In the genomic region with DNA sequence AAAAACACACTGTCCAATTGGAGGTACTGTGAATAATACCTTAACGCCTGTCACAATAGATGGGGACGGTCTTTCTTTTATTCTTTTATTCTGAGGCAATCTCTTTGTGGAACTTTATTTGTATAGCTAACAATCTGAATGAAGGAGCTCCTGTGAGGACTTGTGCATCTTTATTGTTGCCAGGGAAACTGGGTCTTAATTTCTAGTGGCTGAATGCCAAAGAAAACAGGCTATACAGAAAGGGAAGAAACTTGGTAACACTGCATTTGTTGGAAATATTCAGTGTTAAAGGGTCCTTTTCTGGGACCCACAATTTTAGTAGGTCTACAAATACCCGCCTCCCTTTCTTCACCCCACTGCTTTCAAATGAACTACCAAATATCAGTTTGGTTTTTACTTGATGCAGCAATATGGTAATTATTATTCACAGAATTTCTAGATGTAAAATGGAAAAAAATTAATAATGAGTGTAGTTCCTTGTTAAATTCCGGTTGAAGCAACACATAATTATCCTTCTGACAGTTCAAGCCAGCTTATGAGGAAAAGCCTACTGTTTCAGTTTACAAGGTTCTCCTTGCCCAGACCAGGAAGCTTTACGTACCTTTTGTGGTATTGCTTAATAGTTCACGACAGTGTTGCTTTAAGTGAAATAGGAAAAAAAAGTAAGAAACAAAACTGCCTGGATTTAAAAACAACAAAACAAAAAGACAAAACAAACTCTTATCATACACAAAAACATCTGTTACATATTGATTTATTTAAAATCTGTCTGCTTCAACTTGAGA, we compare ENCODE assay signal across 3 cellular contexts.
TF ChIP-seq lines count a peak whose summit lies in the region.

No MANE protein-coding gene starts in this region.

TF ChIP-seq in SK-N-SH, 30 proteins besides CTCF, POLR2A, EP300 and RAD21:
- TF ChIP-seq, protein P1, sequence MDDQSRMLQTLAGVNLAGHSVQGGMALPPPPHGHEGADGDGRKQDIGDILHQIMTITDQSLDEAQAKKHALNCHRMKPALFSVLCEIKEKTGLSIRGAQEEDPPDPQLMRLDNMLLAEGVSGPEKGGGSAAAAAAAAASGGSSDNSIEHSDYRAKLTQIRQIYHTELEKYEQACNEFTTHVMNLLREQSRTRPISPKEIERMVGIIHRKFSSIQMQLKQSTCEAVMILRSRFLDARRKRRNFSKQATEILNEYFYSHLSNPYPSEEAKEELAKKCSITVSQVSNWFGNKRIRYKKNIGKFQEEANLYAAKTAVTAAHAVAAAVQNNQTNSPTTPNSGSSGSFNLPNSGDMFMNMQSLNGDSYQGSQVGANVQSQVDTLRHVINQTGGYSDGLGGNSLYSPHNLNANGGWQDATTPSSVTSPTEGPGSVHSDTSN (IDR thresholded peaks at IDR 0.05), result no peak
- 0 out of 2 replicates have a peak, but pooled peaks have one; percentile 6 for TF ChIP-seq NFIC (IDR thresholded peaks at IDR 0.05; ENCODE audit: borderline replicate concordance)

TF ChIP-seq in SK-N-SH treated with all-trans-retinoic acid at 6 μM for 48 hours, 23 proteins besides CTCF, POLR2A, EP300 and RAD21 (continued from another document):
- TF ChIP-seq, protein P2, sequence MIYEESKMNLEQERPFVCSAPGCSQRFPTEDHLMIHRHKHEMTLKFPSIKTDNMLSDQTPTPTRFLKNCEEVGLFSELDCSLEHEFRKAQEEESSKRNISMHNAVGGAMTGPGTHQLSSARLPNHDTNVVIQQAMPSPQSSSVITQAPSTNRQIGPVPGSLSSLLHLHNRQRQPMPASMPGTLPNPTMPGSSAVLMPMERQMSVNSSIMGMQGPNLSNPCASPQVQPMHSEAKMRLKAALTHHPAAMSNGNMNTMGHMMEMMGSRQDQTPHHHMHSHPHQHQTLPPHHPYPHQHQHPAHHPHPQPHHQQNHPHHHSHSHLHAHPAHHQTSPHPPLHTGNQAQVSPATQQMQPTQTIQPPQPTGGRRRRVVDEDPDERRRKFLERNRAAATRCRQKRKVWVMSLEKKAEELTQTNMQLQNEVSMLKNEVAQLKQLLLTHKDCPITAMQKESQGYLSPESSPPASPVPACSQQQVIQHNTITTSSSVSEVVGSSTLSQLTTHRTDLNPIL (CRISPR knock-in tag; IDR thresholded peaks at IDR 0.05; ENCODE audit: low read depth), result no peak
- TF ChIP-seq, protein P3, sequence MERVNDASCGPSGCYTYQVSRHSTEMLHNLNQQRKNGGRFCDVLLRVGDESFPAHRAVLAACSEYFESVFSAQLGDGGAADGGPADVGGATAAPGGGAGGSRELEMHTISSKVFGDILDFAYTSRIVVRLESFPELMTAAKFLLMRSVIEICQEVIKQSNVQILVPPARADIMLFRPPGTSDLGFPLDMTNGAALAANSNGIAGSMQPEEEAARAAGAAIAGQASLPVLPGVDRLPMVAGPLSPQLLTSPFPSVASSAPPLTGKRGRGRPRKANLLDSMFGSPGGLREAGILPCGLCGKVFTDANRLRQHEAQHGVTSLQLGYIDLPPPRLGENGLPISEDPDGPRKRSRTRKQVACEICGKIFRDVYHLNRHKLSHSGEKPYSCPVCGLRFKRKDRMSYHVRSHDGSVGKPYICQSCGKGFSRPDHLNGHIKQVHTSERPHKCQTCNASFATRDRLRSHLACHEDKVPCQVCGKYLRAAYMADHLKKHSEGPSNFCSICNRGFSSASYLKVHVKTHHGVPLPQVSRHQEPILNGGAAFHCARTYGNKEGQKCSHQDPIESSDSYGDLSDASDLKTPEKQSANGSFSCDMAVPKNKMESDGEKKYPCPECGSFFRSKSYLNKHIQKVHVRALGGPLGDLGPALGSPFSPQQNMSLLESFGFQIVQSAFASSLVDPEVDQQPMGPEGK (CRISPR knock-in tag; IDR thresholded peaks at IDR 0.05; ENCODE audit: borderline replicate concordance), result no peak
- TF ChIP-seq TOX (CRISPR knock-in tag; IDR thresholded peaks at IDR 0.05; ENCODE audit: borderline replicate concordance) (no peak), RARB (CRISPR knock-in tag; IDR thresholded peaks at IDR 0.05) (no peak), ZFP3 (CRISPR knock-in tag; IDR thresholded peaks at IDR 0.05) (no peak), PPARA (CRISPR knock-in tag; IDR thresholded peaks at IDR 0.05; ENCODE audit: borderline replicate concordance) (no peak), ZNF8 (CRISPR knock-in tag; IDR thresholded peaks at IDR 0.05) (no peak), GLIS3 (CRISPR knock-in tag; IDR thresholded peaks at IDR 0.05) (no peak)

TF ChIP-seq in WTC11, 78 proteins besides CTCF, POLR2A, EP300 and RAD21:
- TF ChIP-seq ZSCAN18 (CRISPR knock-in tag; IDR thresholded peaks at IDR 0.05) (no peak), NFYB (CRISPR knock-in tag; conservative IDR thresholded peaks at IDR 0.05; ENCODE audit: low read depth) (no peak), IRF2 (CRISPR knock-in tag; IDR thresholded peaks at IDR 0.05; ENCODE audit: borderline replicate concordance, low read depth) (no peak), EMX1 (CRISPR knock-in tag; IDR thresholded peaks at IDR 0.05) (no peak), NFE2L1 (CRISPR knock-in tag; IDR thresholded peaks at IDR 0.05) (no peak), ZNF671 (CRISPR knock-in tag; IDR thresholded peaks at IDR 0.05) (no peak), SMAD4 (CRISPR knock-in tag; IDR thresholded peaks at IDR 0.05) (no peak), NR2C2 (CRISPR knock-in tag; IDR thresholded peaks at IDR 0.05) (no peak), E2F1 (CRISPR knock-in tag; IDR thresholded peaks at IDR 0.05) (no peak), CREB1 (CRISPR knock-in tag; IDR thresholded peaks at IDR 0.05) (no peak), SMAD3 (CRISPR knock-in tag; IDR thresholded peaks at IDR 0.05; ENCODE audit: borderline replicate concordance) (no peak), ZNF416 (CRISPR knock-in tag; IDR thresholded peaks at IDR 0.05) (no peak), ZNF263 (CRISPR knock-in tag; IDR thresholded peaks at IDR 0.05; ENCODE audit: low read depth) (no peak), TP53 (CRISPR knock-in tag; IDR thresholded peaks at IDR 0.05) (no peak), CBFB (CRISPR knock-in tag; IDR thresholded peaks at IDR 0.05; ENCODE audit: low read depth) (no peak)
- TF ChIP-seq, protein P4, sequence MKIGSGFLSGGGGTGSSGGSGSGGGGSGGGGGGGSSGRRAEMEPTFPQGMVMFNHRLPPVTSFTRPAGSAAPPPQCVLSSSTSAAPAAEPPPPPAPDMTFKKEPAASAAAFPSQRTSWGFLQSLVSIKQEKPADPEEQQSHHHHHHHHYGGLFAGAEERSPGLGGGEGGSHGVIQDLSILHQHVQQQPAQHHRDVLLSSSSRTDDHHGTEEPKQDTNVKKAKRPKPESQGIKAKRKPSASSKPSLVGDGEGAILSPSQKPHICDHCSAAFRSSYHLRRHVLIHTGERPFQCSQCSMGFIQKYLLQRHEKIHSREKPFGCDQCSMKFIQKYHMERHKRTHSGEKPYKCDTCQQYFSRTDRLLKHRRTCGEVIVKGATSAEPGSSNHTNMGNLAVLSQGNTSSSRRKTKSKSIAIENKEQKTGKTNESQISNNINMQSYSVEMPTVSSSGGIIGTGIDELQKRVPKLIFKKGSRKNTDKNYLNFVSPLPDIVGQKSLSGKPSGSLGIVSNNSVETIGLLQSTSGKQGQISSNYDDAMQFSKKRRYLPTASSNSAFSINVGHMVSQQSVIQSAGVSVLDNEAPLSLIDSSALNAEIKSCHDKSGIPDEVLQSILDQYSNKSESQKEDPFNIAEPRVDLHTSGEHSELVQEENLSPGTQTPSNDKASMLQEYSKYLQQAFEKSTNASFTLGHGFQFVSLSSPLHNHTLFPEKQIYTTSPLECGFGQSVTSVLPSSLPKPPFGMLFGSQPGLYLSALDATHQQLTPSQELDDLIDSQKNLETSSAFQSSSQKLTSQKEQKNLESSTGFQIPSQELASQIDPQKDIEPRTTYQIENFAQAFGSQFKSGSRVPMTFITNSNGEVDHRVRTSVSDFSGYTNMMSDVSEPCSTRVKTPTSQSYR (CRISPR knock-in tag; IDR thresholded peaks at IDR 0.05), result no peak
- TF ChIP-seq, protein P5, sequence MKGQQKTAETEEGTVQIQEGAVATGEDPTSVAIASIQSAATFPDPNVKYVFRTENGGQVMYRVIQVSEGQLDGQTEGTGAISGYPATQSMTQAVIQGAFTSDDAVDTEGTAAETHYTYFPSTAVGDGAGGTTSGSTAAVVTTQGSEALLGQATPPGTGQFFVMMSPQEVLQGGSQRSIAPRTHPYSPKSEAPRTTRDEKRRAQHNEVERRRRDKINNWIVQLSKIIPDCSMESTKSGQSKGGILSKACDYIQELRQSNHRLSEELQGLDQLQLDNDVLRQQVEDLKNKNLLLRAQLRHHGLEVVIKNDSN (CRISPR knock-in tag; IDR thresholded peaks at IDR 0.05), result no peak
- TF ChIP-seq, protein P6, sequence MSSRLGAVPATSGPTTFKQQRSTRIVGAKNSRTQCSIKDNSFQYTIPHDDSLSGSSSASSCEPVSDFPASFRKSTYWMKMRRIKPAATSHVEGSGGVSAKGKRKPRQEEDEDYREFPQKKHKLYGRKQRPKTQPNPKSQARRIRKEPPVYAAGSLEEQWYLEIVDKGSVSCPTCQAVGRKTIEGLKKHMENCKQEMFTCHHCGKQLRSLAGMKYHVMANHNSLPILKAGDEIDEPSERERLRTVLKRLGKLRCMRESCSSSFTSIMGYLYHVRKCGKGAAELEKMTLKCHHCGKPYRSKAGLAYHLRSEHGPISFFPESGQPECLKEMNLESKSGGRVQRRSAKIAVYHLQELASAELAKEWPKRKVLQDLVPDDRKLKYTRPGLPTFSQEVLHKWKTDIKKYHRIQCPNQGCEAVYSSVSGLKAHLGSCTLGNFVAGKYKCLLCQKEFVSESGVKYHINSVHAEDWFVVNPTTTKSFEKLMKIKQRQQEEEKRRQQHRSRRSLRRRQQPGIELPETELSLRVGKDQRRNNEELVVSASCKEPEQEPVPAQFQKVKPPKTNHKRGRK (CRISPR knock-in tag; IDR thresholded peaks at IDR 0.05; ENCODE audit: borderline replicate concordance), result no peak
- TF ChIP-seq, protein P7, sequence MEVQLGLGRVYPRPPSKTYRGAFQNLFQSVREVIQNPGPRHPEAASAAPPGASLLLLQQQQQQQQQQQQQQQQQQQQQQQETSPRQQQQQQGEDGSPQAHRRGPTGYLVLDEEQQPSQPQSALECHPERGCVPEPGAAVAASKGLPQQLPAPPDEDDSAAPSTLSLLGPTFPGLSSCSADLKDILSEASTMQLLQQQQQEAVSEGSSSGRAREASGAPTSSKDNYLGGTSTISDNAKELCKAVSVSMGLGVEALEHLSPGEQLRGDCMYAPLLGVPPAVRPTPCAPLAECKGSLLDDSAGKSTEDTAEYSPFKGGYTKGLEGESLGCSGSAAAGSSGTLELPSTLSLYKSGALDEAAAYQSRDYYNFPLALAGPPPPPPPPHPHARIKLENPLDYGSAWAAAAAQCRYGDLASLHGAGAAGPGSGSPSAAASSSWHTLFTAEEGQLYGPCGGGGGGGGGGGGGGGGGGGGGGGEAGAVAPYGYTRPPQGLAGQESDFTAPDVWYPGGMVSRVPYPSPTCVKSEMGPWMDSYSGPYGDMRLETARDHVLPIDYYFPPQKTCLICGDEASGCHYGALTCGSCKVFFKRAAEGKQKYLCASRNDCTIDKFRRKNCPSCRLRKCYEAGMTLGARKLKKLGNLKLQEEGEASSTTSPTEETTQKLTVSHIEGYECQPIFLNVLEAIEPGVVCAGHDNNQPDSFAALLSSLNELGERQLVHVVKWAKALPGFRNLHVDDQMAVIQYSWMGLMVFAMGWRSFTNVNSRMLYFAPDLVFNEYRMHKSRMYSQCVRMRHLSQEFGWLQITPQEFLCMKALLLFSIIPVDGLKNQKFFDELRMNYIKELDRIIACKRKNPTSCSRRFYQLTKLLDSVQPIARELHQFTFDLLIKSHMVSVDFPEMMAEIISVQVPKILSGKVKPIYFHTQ (CRISPR knock-in tag; IDR thresholded peaks at IDR 0.05), result no peak
